In the genomic region with DNA sequence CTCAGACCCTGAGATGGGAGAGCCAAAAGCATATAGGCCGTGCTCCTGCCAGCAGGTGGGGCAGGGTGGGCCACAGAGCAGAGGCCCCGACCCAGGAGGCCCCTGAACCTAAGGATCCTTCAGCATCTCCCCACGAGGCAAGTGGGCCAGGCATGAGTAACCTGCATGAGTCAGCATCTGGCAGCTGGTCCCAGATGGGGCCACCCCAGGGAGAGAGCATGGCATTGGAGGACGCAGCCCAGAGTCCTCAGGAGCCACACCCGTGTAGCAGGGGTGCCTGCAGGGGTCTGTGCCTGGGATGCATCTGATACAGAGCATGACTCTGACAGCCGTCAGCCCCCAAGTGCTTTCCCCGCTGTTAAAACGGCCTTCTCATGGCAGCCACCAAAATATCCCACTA, we compare ENCODE assay signal across 26 cellular contexts.
"Had no signal": no experiment of that assay in that cellular context is flagged by ENCODE, and none has a peak within 500 bp of the region (broad histone marks: within the 10 kb centered on the region; RNA-seq: fewer than 3 reads in every experiment).

No MANE protein-coding gene starts in this region.

- H3K27me3 ChIP-seq: foreskin keratinocyte, pancreas, transverse colon had no signal

- FAIRE-seq: kidney, pancreas had no signal

- H3K27ac ChIP-seq: esophagus muscularis mucosa, foreskin keratinocyte, heart left ventricle, pancreas, psoas muscle, transverse colon had no signal

- ATAC-seq: activated naive CD8-positive, alpha-beta T cell treated with anti-CD3 and anti-CD28 coated beads, Interleukin-2, amount 50 U/mL, for 24 hours; foreskin keratinocyte; heart left ventricle; left colon; naive thymus-derived CD4-positive, alpha-beta T cell; pancreas; psoas muscle; T-helper 17 cell; WTC11 had no signal

- H3K9me3 ChIP-seq: esophagus muscularis mucosa, heart left ventricle, pancreas, psoas muscle, transverse colon had no signal

- H3K36me3 ChIP-seq: esophagus muscularis mucosa, heart left ventricle, pancreas, transverse colon had no signal

- DNase-seq: activated CD4-positive, alpha-beta memory T cell treated with anti-CD3 and anti-CD28 coated beads, Interleukin-2, amount 10 ng/mL, durations not matched to agents 7 days and 5 days; activated CD4-positive, alpha-beta T cell treated with anti-CD3 and anti-CD28 coated beads for 1 hour; activated CD4-positive, alpha-beta T cell treated with anti-CD3 and anti-CD28 coated beads, Interleukin-2, amount 10 ng/mL, durations not matched to agents 7 days and 5 days; activated CD8-positive, alpha-beta memory T cell treated with anti-CD3 and anti-CD28 coated beads, Interleukin-2, amount 50 U/mL, for 48 hours; activated naive CD8-positive, alpha-beta T cell treated with anti-CD3 and anti-CD28 coated beads, Interleukin-2, amount 50 U/mL, for 24 hours; activated T-cell treated with anti-CD3 and anti-CD28 coated beads, Interleukin-2, amount 50 U/mL, for 24 hours; amygdala; central memory CD4-positive, alpha-beta T cell; foreskin keratinocyte; hypothalamus; immature natural killer cell; kidney; left colon; midbrain; naive thymus-derived CD4-positive, alpha-beta T cell; nucleus accumbens; pancreas; psoas muscle; stimulated activated CD4-positive, alpha-beta T cell treated with anti-CD3 and anti-CD28 coated beads, Interleukin-2, amount 100 ng/mL, for 48 hours; stimulated activated naive CD4-positive, alpha-beta T cell treated with Interleukin-2 at 50 U/mL for 16 hours; T-helper 17 cell; T1000; transverse colon had no signal

- H3K4me1 ChIP-seq: esophagus muscularis mucosa, foreskin keratinocyte, heart left ventricle, pancreas, psoas muscle, transverse colon had no signal

- H3K4me3 ChIP-seq: esophagus muscularis mucosa, heart left ventricle, pancreas, psoas muscle, transverse colon had no signal
